ENCODE assay signal across 8 cellular contexts in the genomic region with DNA sequence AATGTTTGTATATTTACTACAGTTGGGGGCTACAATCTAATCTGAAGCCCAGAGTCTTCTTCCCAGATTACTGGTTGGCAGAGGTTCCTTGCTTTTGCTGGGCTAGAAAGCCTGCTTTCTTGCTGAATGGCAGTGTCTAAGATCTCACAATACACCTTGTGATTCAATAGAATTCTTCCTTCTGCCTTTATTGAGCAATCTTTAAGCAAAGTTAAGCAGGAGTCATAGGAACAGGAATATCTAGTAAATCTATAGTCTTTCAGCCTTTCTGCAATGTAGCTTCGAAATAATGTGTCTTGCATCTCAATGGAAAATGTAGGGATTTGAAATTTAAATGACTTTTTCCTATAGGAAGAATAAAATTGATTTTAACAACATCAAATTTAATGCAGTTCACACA.
"Had no signal": no experiment of that assay in that cellular context is flagged by ENCODE, and none has a peak within 500 bp of the region (broad histone marks: within the 10 kb centered on the region; RNA-seq: fewer than 3 reads in every experiment).

No MANE protein-coding gene starts in this region.

- ATAC-seq: HepG2, K562 had no signal

- H3K27ac ChIP-seq: HL-60, KMS-11 had no signal

- H3K9ac ChIP-seq: KMS-11 had no signal

- DNase-seq: IMR-90, KBM-7, KG1 had no signal

- H3K4me3 ChIP-seq: K562 had no signal

- H3K4me2 ChIP-seq: KMS-11 had no signal

- FAIRE-seq: HepG2, HTR-8/SVneo, K562 had no signal
